ENCODE assay signal across 14 cellular contexts in the genomic region with DNA sequence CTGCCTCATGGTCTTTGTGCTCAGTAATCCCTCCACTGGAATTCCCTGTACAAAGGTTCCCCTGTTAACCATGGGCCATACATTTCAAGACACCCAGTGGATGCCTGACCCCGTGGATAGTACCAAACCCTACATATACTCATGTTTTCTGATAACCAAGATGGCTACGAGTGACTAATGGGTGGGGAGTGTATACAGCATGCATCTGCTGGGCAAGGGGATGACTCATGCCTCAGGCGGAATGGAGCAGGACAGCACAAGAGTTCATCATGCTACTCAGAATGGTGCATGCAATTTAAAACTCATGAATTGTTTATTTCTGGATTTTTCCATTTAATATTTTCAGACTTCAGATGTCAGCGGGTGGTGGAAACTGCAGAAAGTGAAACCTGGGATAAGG. TPM values are rescaled to one million over a fixed set of nuclear protein-coding genes. Genes with fewer than 3 reads are reported as not detected.
A peak's percentile ranks its signal among the peaks of the same experiment; 100 is the strongest.
DNase-seq lines count a peak whose midpoint lies in the region; ATAC-seq, FAIRE-seq and TF ChIP-seq lines count a peak whose summit lies in the region.
"Had no signal": no experiment of that assay in that cellular context is flagged by ENCODE, and none has a peak within 500 bp of the region (broad histone marks: within the 10 kb centered on the region; RNA-seq: fewer than 3 reads in every experiment).

No MANE protein-coding gene starts in this region.

- no peak for DNase-seq in activated CD8-positive, alpha-beta T cell treated with anti-CD3 and anti-CD28 coated beads for 36 hours
- DNase-seq in activated CD8-positive, alpha-beta T cell treated with anti-CD3 and anti-CD28 coated beads, Interleukin-2, amount 10 ng/mL, durations not matched to agents 7 days and 5 days: no peak
- DNase-seq in RCC 7860 (ENCODE audit: low spot score): peak; percentile 14
- DNase-seq in renal cortical epithelial cell (ENCODE audit: low read depth): peak; percentile 32
- DNase-seq in gastrocnemius medialis: no peak
- no peak for DNase-seq in activated T-cell treated with anti-CD3 and anti-CD28 coated beads, Interleukin-2, amount 50 U/mL, for 1 hour
- DNase-seq in NCI-H446 treated with DMSO at 0.1 percent for 48 hours (lab: John Stamatoyannopoulos, UW): no peak
- DNase-seq: activated CD4-positive, alpha-beta T cell treated with anti-CD3 and anti-CD28 coated beads, Interleukin-2, amount 50 U/mL, for 1 hour; activated effector memory CD4-positive, alpha-beta T cell treated with Interleukin-2 at 50 U/mL for 16 hours; mesendoderm; NCI-H1092 treated with DMSO at 0.1 percent for 48 hours; ovary; T-helper 17 cell had no signal

- in situ Hi-C loops in gastrocnemius medialis (cut with MboI; ENCODE audit: low sequenced_read_pairs in 4 of 4): no loop called here

- peaks cover 3% of the 10 kb centered on the region for H3K9me3 Mint-ChIP-seq in activated CD8-positive, alpha-beta T cell treated with anti-CD3 and anti-CD28 coated beads for 36 hours
- H3K9me3 Mint-ChIP-seq in activated CD8-positive, alpha-beta T cell treated with anti-CD3 and anti-CD28 coated beads, Interleukin-2, amount 10 ng/mL, durations not matched to agents 7 days and 5 days (ENCODE audit: insufficient read depth): no peaks in the 10 kb centered on the region

- TF ChIP-seq POLR2A in gastrocnemius medialis (IDR thresholded peaks at IDR 0.05): no peak

- no peaks in the 10 kb centered on the region for H3K4me1 ChIP-seq in gastrocnemius medialis

- H3K36me3 ChIP-seq in gastrocnemius medialis: no peaks in the 10 kb centered on the region
- H3K36me3 ChIP-seq: ovary had no signal

- no peak overlapping the region for H3K27ac Mint-ChIP-seq in activated CD8-positive, alpha-beta T cell treated with anti-CD3 and anti-CD28 coated beads for 36 hours
- no peak overlapping the region for H3K27ac Mint-ChIP-seq in activated CD8-positive, alpha-beta T cell treated with anti-CD3 and anti-CD28 coated beads, Interleukin-2, amount 10 ng/mL, durations not matched to agents 7 days and 5 days
- H3K27ac Mint-ChIP-seq: T-helper 17 cell had no signal

- no peaks in the 10 kb centered on the region for H3K4me1 Mint-ChIP-seq in activated CD8-positive, alpha-beta T cell treated with anti-CD3 and anti-CD28 coated beads for 36 hours (ENCODE audit: low read depth)
- no peaks in the 10 kb centered on the region for H3K4me1 Mint-ChIP-seq in activated CD8-positive, alpha-beta T cell treated with anti-CD3 and anti-CD28 coated beads, Interleukin-2, amount 10 ng/mL, durations not matched to agents 7 days and 5 days (ENCODE audit: low read depth)
- H3K4me1 Mint-ChIP-seq: T-helper 17 cell had no signal

- H3K4me3 ChIP-seq in gastrocnemius medialis: no peak overlapping the region
- H3K4me3 ChIP-seq: ovary had no signal

- POLR2A ChIA-PET in activated CD8-positive, alpha-beta T cell treated with anti-CD3 and anti-CD28 coated beads for 36 hours (lab: Charles Lee): no interaction called here
- POLR2A ChIA-PET in activated CD8-positive, alpha-beta T cell treated with anti-CD3 and anti-CD28 coated beads, Interleukin-2, amount 10 ng/mL, durations not matched to agents 7 days and 5 days (lab: Charles Lee): no interaction called here

- peaks cover 21% of the 10 kb centered on the region for H3K27me3 Mint-ChIP-seq in activated CD8-positive, alpha-beta T cell treated with anti-CD3 and anti-CD28 coated beads for 36 hours
- H3K27me3 Mint-ChIP-seq in activated CD8-positive, alpha-beta T cell treated with anti-CD3 and anti-CD28 coated beads, Interleukin-2, amount 10 ng/mL, durations not matched to agents 7 days and 5 days (ENCODE audit: low read depth): peaks cover 23% of the 10 kb centered on the region

- H3K27ac ChIP-seq in gastrocnemius medialis: no peak overlapping the region
- H3K27ac ChIP-seq: ovary had no signal

- H3K9me3 ChIP-seq in gastrocnemius medialis: no peaks in the 10 kb centered on the region
- H3K9me3 ChIP-seq: ovary had no signal

- no peak overlapping the region for H3K4me3 Mint-ChIP-seq in activated CD8-positive, alpha-beta T cell treated with anti-CD3 and anti-CD28 coated beads for 36 hours
- H3K4me3 Mint-ChIP-seq in activated CD8-positive, alpha-beta T cell treated with anti-CD3 and anti-CD28 coated beads, Interleukin-2, amount 10 ng/mL, durations not matched to agents 7 days and 5 days: no peak overlapping the region
- H3K4me3 Mint-ChIP-seq: T-helper 17 cell had no signal

- no peak for TF ChIP-seq CTCF in activated CD8-positive, alpha-beta T cell treated with anti-CD3 and anti-CD28 coated beads for 36 hours (IDR thresholded peaks at IDR 0.05)
- TF ChIP-seq CTCF in gastrocnemius medialis (IDR thresholded peaks at IDR 0.05 in 4 of 5, conservative IDR thresholded peaks at IDR 0.05 in 1 of 5): no peak

- H3K27me3 ChIP-seq in gastrocnemius medialis: no peaks in the 10 kb centered on the region
- H3K27me3 ChIP-seq: ovary had no signal

- ATAC-seq in activated CD8-positive, alpha-beta T cell treated with anti-CD3 and anti-CD28 coated beads for 36 hours: peak; percentile 53
- no peak for ATAC-seq in activated CD8-positive, alpha-beta T cell treated with anti-CD3 and anti-CD28 coated beads, Interleukin-2, amount 10 ng/mL, durations not matched to agents 7 days and 5 days
- peak; percentile 89 for ATAC-seq in esophagus mucosa
- ATAC-seq in gastrocnemius medialis: no peak
- ATAC-seq: T-helper 17 cell had no signal

- FAIRE-seq in RCC 7860 (lab: Jason Lieb, UNC): no peak

- CTCF ChIA-PET in activated CD8-positive, alpha-beta T cell treated with anti-CD3 and anti-CD28 coated beads for 36 hours (lab: Charles Lee): interaction anchor here (1.0 to 1.2 kb wide), 3 partner anchors 10 to 20 kb away, joined by 4 read pairs; no protein-coding TSS in a partner anchor
- CTCF ChIA-PET in activated CD8-positive, alpha-beta T cell treated with anti-CD3 and anti-CD28 coated beads, Interleukin-2, amount 10 ng/mL, durations not matched to agents 7 days and 5 days (lab: Charles Lee): no interaction called here

- intact Hi-C loops in activated CD8-positive, alpha-beta T cell treated with anti-CD3 and anti-CD28 coated beads for 36 hours (cut with micrococcal nuclease): no loop called here
- intact Hi-C loops in gastrocnemius medialis (cut with DNase I; ENCODE audit: low total_unique reads): no loop called here

- no peaks in the 10 kb centered on the region for H3K36me3 Mint-ChIP-seq in activated CD8-positive, alpha-beta T cell treated with anti-CD3 and anti-CD28 coated beads for 36 hours (ENCODE audit: low read depth)
- H3K36me3 Mint-ChIP-seq in activated CD8-positive, alpha-beta T cell treated with anti-CD3 and anti-CD28 coated beads, Interleukin-2, amount 10 ng/mL, durations not matched to agents 7 days and 5 days (ENCODE audit: low read depth): no peaks in the 10 kb centered on the region

RNA-seq across cellular contexts. Expression of gene FGF9, which starts 13.3 kb away (rescaled TPM):
- total RNA-seq in activated CD8-positive, alpha-beta T cell treated with anti-CD3 and anti-CD28 coated beads for 36 hours: under 1 TPM; 0.11 to 0.45 TPM
- total RNA-seq in activated CD8-positive, alpha-beta T cell treated with anti-CD3 and anti-CD28 coated beads, Interleukin-2, amount 10 ng/mL, durations not matched to agents 7 days and 5 days: under 1 TPM in 1 of 2 experiments, not detected in 1; 0.21 TPM
- 0.04 TPM for total RNA-seq in esophagus mucosa
- total RNA-seq in renal cortical epithelial cell: 0.52 and 3.6 TPM in 2 replicates
- total RNA-seq in gastrocnemius medialis: under 1 TPM in 3 of 4 donors, not detected in 1; 0.16 to 0.38 (median 0.25) TPM

RNA-seq across cellular contexts. Expression of gene MICU2, which starts 53.6 kb away (rescaled TPM):
- 10 to 100 TPM; 28.0 to 30.5 TPM for total RNA-seq in activated CD8-positive, alpha-beta T cell treated with anti-CD3 and anti-CD28 coated beads for 36 hours
- 10 to 100 TPM; 33.1 to 35.3 TPM for total RNA-seq in activated CD8-positive, alpha-beta T cell treated with anti-CD3 and anti-CD28 coated beads, Interleukin-2, amount 10 ng/mL, durations not matched to agents 7 days and 5 days
- total RNA-seq in esophagus mucosa (20.4 TPM), renal cortical epithelial cell (108 and 140 TPM in 2 replicates), gastrocnemius medialis (100 to 1,000 TPM in 2 of 4 donors, 10 to 100 TPM in 2; 83.6 to 126 (median 106) TPM)

Comparison
In these comparisons a context has a peak if more than half of its experiments do, and no peak if none do; other contexts are left out.
1. ATAC-seq: peak in activated CD8-positive, alpha-beta T cell treated with anti-CD3 and anti-CD28 coated beads for 36 hours (single experiment) and esophagus mucosa (single experiment); none in activated CD8-positive, alpha-beta T cell treated with anti-CD3 and anti-CD28 coated beads, Interleukin-2, amount 10 ng/mL, durations not matched to agents 7 days and 5 days (single experiment) and gastrocnemius medialis (0 of 2).
2. DNase-seq: peak in RCC 7860 (single experiment) and renal cortical epithelial cell (single experiment); none in activated CD8-positive, alpha-beta T cell treated with anti-CD3 and anti-CD28 coated beads for 36 hours (single experiment), activated CD8-positive, alpha-beta T cell treated with anti-CD3 and anti-CD28 coated beads, Interleukin-2, amount 10 ng/mL, durations not matched to agents 7 days and 5 days (single experiment), gastrocnemius medialis (0 of 2), activated T-cell treated with anti-CD3 and anti-CD28 coated beads, Interleukin-2, amount 50 U/mL, for 1 hour (single experiment) and NCI-H446 treated with DMSO at 0.1 percent for 48 hours (single experiment).